Comparison of ENCODE assay signal across 18 cellular contexts in the genomic region with DNA sequence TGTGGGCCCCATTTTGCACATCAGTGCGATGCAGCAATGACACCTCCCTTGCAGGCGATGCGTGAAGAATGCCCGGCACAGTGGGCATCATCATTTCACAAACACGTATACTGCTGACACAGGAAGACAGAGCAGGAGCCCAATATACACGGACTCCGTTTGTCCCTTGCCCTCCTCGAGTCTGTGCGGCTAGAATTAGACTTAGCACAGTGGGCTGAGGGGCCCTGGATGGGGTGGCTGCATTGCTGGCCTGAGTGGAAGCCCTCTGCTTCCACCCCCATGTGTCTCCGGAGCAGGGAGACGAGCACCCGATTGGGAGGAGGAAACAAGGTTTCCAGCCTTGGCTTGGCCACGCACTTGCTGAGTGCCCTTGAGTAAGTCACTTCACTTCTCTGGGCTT.
"Had no signal": no experiment of that assay in that cellular context is flagged by ENCODE, and none has a peak within 500 bp of the region (broad histone marks: within the 10 kb centered on the region; RNA-seq: fewer than 3 reads in every experiment).

No MANE protein-coding gene starts in this region.

- H3K27ac ChIP-seq: colonic mucosa, neural progenitor cell, ovary, psoas muscle, suprapubic skin had no signal

- H3K27me3 ChIP-seq: colonic mucosa, heart left ventricle, left lung, neural progenitor cell, ovary, suprapubic skin had no signal

- DNase-seq: activated CD4-positive, alpha-beta T cell treated with anti-CD3 and anti-CD28 coated beads, Interleukin-2, amount 50 U/mL, for 48 hours; activated gamma-delta T cell treated with Interleukin-2 at 50 U/mL for 16 hours; activated T-cell treated with anti-CD3 and anti-CD28 coated beads for 4 hours; amniotic stem cell; caudate nucleus; colonic mucosa; erythroblast; kidney; naive B cell; SK-N-SH; stimulated activated naive CD8-positive, alpha-beta T cell treated with anti-CD3 and anti-CD28 coated beads, Interleukin-15, Interleukin-2, amounts not matched to agents 100 U/mL and 50 U/mL, for 24 hours had no signal

- H3K9me3 ChIP-seq: colonic mucosa, heart left ventricle, left lung, mucosa of descending colon, ovary, psoas muscle, SK-N-SH, suprapubic skin had no signal

- ATAC-seq: left lung; mucosa of descending colon; psoas muscle; stimulated activated naive CD8-positive, alpha-beta T cell treated with anti-CD3 and anti-CD28 coated beads, Interleukin-15, Interleukin-2, amounts not matched to agents 100 U/mL and 50 U/mL, for 24 hours had no signal

- H3K4me3 ChIP-seq: colonic mucosa, heart left ventricle, left lung, mucosa of descending colon, neural progenitor cell, ovary, psoas muscle, suprapubic skin had no signal

- H3K36me3 ChIP-seq: neural progenitor cell, ovary had no signal
